ENCODE assay signal across 1 cellular context in the genomic region with DNA sequence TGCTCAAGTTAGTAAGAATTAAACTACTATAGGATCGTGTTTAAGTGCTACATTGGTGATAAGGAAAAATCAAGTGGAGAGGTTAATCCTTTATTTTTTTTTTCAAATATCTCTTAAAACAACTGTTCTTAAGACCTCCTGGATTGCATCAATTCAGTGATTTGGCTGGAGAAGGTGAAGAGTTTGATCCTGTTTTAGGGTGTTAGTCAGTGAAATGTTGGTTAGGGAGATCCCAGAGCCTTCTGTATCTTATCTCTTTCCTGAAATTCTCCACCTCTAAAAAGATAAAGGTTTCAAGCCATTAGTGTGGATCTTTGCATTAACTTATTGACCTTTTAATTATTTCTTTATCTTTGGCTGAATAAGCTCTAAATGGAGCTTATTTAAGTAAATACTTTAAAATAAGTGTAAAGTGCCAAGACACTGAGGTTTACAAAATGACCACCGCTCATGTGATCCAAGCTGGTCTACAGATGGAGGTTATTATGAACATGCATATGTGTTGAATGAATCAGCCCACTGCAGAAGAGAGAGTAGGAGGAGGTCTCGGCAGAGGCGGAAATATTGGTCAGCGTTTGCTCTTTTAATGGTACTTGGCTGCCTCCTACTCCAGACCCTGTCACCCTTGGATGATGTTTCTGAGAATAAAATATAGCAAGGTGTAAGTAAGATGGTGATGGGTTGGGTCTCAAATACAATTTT.
TF ChIP-seq lines count a peak whose summit lies in the region.

No MANE protein-coding gene starts in this region.

TF ChIP-seq in IMR-90, 13 proteins besides CTCF, POLR2A, EP300 and RAD21 (continued from another document):
- TF ChIP-seq BHLHE40 (IDR thresholded peaks at IDR 0.05; ENCODE audit: low read depth, low read length) = peak; percentile 83
- peak; percentile 55 for TF ChIP-seq RCOR1 (IDR thresholded peaks at IDR 0.05; ENCODE audit: insufficient replicate concordance, low read length)
